In the genomic region with DNA sequence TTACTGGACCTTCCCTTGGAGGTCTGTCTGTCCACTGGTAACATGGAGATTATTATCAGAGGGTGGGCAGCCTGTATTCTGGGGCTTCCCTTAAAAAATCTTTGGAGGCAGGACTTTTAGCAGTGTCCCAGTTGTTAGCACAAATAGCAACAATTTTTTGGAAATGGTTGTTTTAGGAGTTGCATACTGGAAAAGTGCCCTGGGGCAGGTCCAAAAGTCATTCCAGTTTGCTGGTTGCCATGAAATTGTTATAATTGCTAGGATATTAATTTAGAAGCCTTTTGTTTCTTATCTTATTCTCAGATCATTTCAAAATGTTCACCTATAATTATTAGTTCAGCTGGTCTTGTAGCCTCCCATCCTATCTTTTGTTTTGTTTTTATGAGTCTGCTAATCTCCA, we compare ENCODE assay signal across 21 cellular contexts.
"Had no signal": no experiment of that assay in that cellular context is flagged by ENCODE, and none has a peak within 500 bp of the region (broad histone marks: within the 10 kb centered on the region; RNA-seq: fewer than 3 reads in every experiment).

No MANE protein-coding gene starts in this region.

- H3K36me3 ChIP-seq: colonic mucosa, esophagus squamous epithelium, gastrocnemius medialis, heart right ventricle, left lung, lower lobe of right lung had no signal

- H3K4me3 ChIP-seq: colonic mucosa, esophagus squamous epithelium, gastrocnemius medialis, heart right ventricle, left lung, lower lobe of right lung, mucosa of descending colon had no signal

- H3K9me3 ChIP-seq: colonic mucosa, esophagus squamous epithelium, gastrocnemius medialis, left lung, lower lobe of right lung, mucosa of descending colon had no signal

- H3K4me1 ChIP-seq: colonic mucosa, esophagus squamous epithelium, gastrocnemius medialis, heart right ventricle, left lung, lower lobe of right lung had no signal

- DNase-seq: colonic mucosa; cortex of kidney; effector CD8-positive, alpha-beta T cell; effector memory CD8-positive, alpha-beta T cell; endodermal cell; erythroblast; esophagus squamous epithelium; foreskin melanocyte; gastrocnemius medialis; glutamatergic neuron; head of caudate nucleus; heart right ventricle; hippocampal formation; left cardiac atrium; left lung; left ventricle myocardium superior; lower lobe of right lung; mesenchymal stem cell; mucosa of descending colon had no signal

- H3K27me3 ChIP-seq: colonic mucosa, esophagus squamous epithelium, gastrocnemius medialis, heart right ventricle, left lung had no signal

- ATAC-seq: effector memory CD8-positive, alpha-beta T cell; esophagus mucosa; gastrocnemius medialis; heart right ventricle; left cardiac atrium; left lung; left ventricle myocardium superior; lower lobe of right lung; mucosa of descending colon had no signal

- H3K27ac ChIP-seq: colonic mucosa, epithelial cell of prostate, esophagus squamous epithelium, gastrocnemius medialis, heart right ventricle, left lung, lower lobe of right lung had no signal
